Comparison of ENCODE assay signal across 22 cellular contexts in the genomic region with DNA sequence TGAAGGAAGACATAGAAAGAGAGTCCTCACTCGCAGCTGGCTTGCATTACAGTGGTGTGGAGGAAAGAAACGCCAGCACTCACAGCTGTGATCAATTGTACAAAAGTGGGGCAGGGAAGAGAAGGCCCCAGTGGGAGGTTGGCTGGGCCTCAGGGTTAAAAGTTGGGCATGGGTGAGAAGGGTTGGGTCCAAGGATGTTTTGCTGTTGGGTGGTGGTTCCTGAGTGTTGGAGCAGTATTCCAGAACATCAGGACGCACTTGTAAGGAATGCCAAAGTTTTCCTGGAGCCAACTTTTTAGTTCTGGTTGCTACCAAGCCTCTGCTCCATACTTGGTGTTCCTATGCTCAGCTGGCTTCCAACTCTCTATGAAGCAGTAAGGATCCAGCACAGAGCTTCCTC. TPM values are rescaled to one million over a fixed set of nuclear protein-coding genes. Genes with fewer than 3 reads are reported as not detected.
A peak's percentile ranks its signal among the peaks of the same experiment; 100 is the strongest.
DNase-seq lines count a peak whose midpoint lies in the region; ATAC-seq and TF ChIP-seq lines count a peak whose summit lies in the region.
"Had no signal": no experiment of that assay in that cellular context is flagged by ENCODE, and none has a peak within 500 bp of the region (broad histone marks: within the 10 kb centered on the region; RNA-seq: fewer than 3 reads in every experiment).

No MANE protein-coding gene starts in this region.

- DNase-seq in adipocyte (ENCODE audit: low read depth), result peak; percentile 67
- peak; percentile 44 for DNase-seq in fibroblast of the conjunctiva (ENCODE audit: low read depth)
- no peak for DNase-seq in upper lobe of left lung
- no peak for DNase-seq in NCI-H748 treated with DMSO at 0.1 percent for 48 hours (lab: John Stamatoyannopoulos, UW)
- no peak for DNase-seq in GM13976 (ENCODE audit: low spot score)
- DNase-seq: activated CD8-positive, alpha-beta memory T cell treated with anti-CD3 and anti-CD28 coated beads, Interleukin-2, amount 50 U/mL, for 4 hours; AML-193; COR-L47; DND-41; kidney glomerular epithelial cell; NCI-H1092; NCI-H2029; NCI-H226; NK-92 treated with Interleukin-12 subunit alpha and Interleukin-12 subunit beta, amount 100 ng/mL, for 24 hours; Peyer's patch; stimulated activated CD4-positive, alpha-beta T cell treated with anti-CD3 and anti-CD28 coated beads, Interleukin-1b, Interleukin-23, amount 100 ng/mL, for 48 hours; WERI-Rb-1 had no signal

- H3K4me1 ChIP-seq in adipocyte (ENCODE audit: control insufficient read depth, insufficient read depth, low read length) (peaks cover 16% of the 10 kb centered on the region), muscle layer of duodenum (ENCODE audit: control insufficient read depth in 1 of 2, insufficient read depth in 2 of 2, low read length in 2 of 2) (peaks cover 5 to 13% of the 10 kb centered on the region in 2 donors), upper lobe of left lung (no peaks in the 10 kb centered on the region)
- H3K4me1 ChIP-seq: neural progenitor cell, Peyer's patch had no signal

- no peak overlapping the region for H3K9ac ChIP-seq in adipocyte (ENCODE audit: low read length)
- H3K9ac ChIP-seq: neural progenitor cell had no signal

- TF ChIP-seq CTCF in upper lobe of left lung (IDR thresholded peaks at IDR 0.05), result no peak
- no peak for TF ChIP-seq CTCF in GM13976 (IDR thresholded peaks at IDR 0.05; ENCODE audit: borderline replicate concordance, control extremely low read depth, extremely low read depth, insufficient read depth, missing control alignments)

- TF ChIP-seq EP300 in upper lobe of left lung (IDR thresholded peaks at IDR 0.05), result no peak

- ATAC-seq in upper lobe of left lung (ENCODE audit: low FRiP score in 2 of 2) (peak; percentile 29 to 45), HG02981 (IDR thresholded peaks at IDR 0.05; ENCODE audit: unreplicated experiment) (no peak), HG02885 (IDR thresholded peaks at IDR 0.05; ENCODE audit: poor library complexity, unreplicated experiment) (no peak)
- ATAC-seq: stimulated activated effector memory CD8-positive, alpha-beta T cell treated with anti-CD3 and anti-CD28 coated beads, Interleukin-12 subunit alpha, Interleukin-12 subunit beta, amount 100 ng/mL, for 72 hours had no signal

- TF ChIP-seq POLR2A in upper lobe of left lung (IDR thresholded peaks at IDR 0.05), result no peak

- H3K27me3 ChIP-seq in adipocyte (replicated peaks; ENCODE audit: control insufficient read depth, insufficient read depth, low read length) (no peaks in the 10 kb centered on the region), muscle layer of duodenum (ENCODE audit: low read depth, low read length) (no peaks in the 10 kb centered on the region), upper lobe of left lung (no peaks in the 10 kb centered on the region)
- H3K27me3 ChIP-seq: neural progenitor cell, Peyer's patch had no signal

- H3K36me3 ChIP-seq in adipocyte (ENCODE audit: control insufficient read depth, insufficient read depth, low read length, severe bottlenecking) (no peaks in the 10 kb centered on the region), muscle layer of duodenum (ENCODE audit: control insufficient read depth in 1 of 2, insufficient read depth in 2 of 2, low read length in 2 of 2) (peaks cover 0 to 3% of the 10 kb centered on the region in 2 donors), upper lobe of left lung (no peaks in the 10 kb centered on the region)
- H3K36me3 ChIP-seq: neural progenitor cell, Peyer's patch had no signal

- H3K9me3 ChIP-seq in adipocyte (ENCODE audit: control insufficient read depth, low read length), result no peaks in the 10 kb centered on the region
- no peaks in the 10 kb centered on the region for H3K9me3 ChIP-seq in muscle layer of duodenum (ENCODE audit: control insufficient read depth in 1 of 2, low read length in 2 of 2)
- no peaks in the 10 kb centered on the region for H3K9me3 ChIP-seq in upper lobe of left lung
- H3K9me3 ChIP-seq: Peyer's patch had no signal

- peak overlapping the region; percentile 45 for H3K27ac ChIP-seq in muscle layer of duodenum (ENCODE audit: low read length)
- H3K27ac ChIP-seq in upper lobe of left lung, result peak overlapping the region in 3 of 4 donors; percentile 11 to 48 (median 24)
- H3K27ac ChIP-seq: neural progenitor cell, Peyer's patch, WERI-Rb-1 had no signal

- H3K4me3 ChIP-seq in adipocyte (ENCODE audit: low read length), result no peak overlapping the region
- H3K4me3 ChIP-seq in muscle layer of duodenum (ENCODE audit: low read depth in 1 of 2, low read length in 2 of 2), result no peak overlapping the region
- H3K4me3 ChIP-seq in upper lobe of left lung, result no peak overlapping the region
- H3K4me3 ChIP-seq: neural progenitor cell, Peyer's patch had no signal

- WGBS in upper lobe of left lung, 2 donors, result 71 to 72% methylated on average over 3 of the region's 3 CpGs

- in situ Hi-C loops in GM13976 (cut with MboI; ENCODE audit: low sequenced_read_pairs, unreplicated experiment), result no loop called here

RNA-seq across cellular contexts. Expression of a gene that starts 55.4 kb away (rescaled TPM):
- total RNA-seq in upper lobe of left lung, result 100 to 1,000 TPM in 3 of 6 donors, 10 to 100 TPM in 3; 64.9 to 123 (median 97.9) TPM

Comparison
In these comparisons a context has a peak if more than half of its experiments do, and no peak if none do; other contexts are left out.
1. DNase-seq: peak in adipocyte (single experiment) and fibroblast of the conjunctiva (single experiment); none in upper lobe of left lung (0 of 2), NCI-H748 treated with DMSO at 0.1 percent for 48 hours (single experiment) and GM13976 (single experiment).
2. ATAC-seq: peak in upper lobe of left lung (2 of 2); none in HG02981 (single experiment) and HG02885 (single experiment).